In genomic region chr1:8711873-8712412, GRCh38 we compare ENCODE assay signal across 2 cellular contexts.
TF ChIP-seq lines count a peak whose summit lies in the region.

No MANE protein-coding gene starts in this region.

TF ChIP-seq in SK-N-SH, 30 proteins besides CTCF, POLR2A, EP300 and RAD21 (continued from another document):
- no peak for TF ChIP-seq USF2 (IDR thresholded peaks at IDR 0.05; ENCODE audit: borderline replicate concordance, low read depth, low read length)
- no peak for TF ChIP-seq MAX (IDR thresholded peaks at IDR 0.05; ENCODE audit: low read depth)
- no peak for TF ChIP-seq SIN3A (IDR thresholded peaks at IDR 0.05; ENCODE audit: borderline replicate concordance, low read depth, low read length)
- TF ChIP-seq TEAD4 (IDR thresholded peaks at IDR 0.05; ENCODE audit: borderline replicate concordance, insufficient read depth) = no peak
- no peak for TF ChIP-seq SMC3 (IDR thresholded peaks at IDR 0.05; ENCODE audit: low read depth, low read length)
- TF ChIP-seq FOSL2 (IDR thresholded peaks at IDR 0.05; ENCODE audit: borderline replicate concordance, low read depth) = no peak
- TF ChIP-seq TAF1 (IDR thresholded peaks at IDR 0.05; ENCODE audit: borderline replicate concordance, low read depth, low read length) = no peak

TF ChIP-seq in SK-N-SH treated with all-trans-retinoic acid at 6 μM for 48 hours, 23 proteins besides CTCF, POLR2A, EP300 and RAD21 (continued from another document):
- TF ChIP-seq TSHZ2 (CRISPR knock-in tag; IDR thresholded peaks at IDR 0.05) (no peak), PATZ1 (CRISPR knock-in tag; IDR thresholded peaks at IDR 0.05; ENCODE audit: borderline replicate concordance) (no peak)
TF ChIP-seq in SK-N-SH treated with all-trans-retinoic acid at 6 μM for 48 hours: peak in this region for 0.
